ENCODE assay signal across 1 cellular context in the genomic region with DNA sequence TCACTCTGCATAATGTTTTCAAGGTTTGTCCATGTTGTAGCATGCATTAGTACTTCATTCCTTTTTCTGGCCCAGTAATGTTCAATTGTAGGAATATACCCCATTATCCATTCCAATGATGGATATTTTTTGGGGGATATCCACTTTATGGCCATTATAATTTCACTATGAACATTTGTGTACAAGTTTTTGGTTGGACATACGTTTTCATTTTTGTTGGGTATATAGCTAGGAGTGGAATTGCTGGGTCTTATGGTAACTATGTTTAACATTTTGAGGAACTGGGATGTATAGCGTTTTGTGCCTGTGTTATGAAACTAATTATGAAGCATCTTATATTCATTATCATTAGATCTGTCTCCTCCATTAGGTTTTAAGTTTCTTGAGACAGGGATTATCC.
TF ChIP-seq lines count a peak whose summit lies in the region.

No MANE protein-coding gene starts in this region.

TF ChIP-seq in WTC11, 78 proteins besides CTCF, POLR2A, EP300 and RAD21 (continued from another document):
- TF ChIP-seq AR (CRISPR knock-in tag; IDR thresholded peaks at IDR 0.05) (no peak), ZNF512 (CRISPR knock-in tag; IDR thresholded peaks at IDR 0.05; ENCODE audit: borderline replicate concordance) (no peak)
